In genomic region chr1:24918370-24918769, GRCh38 we compare ENCODE assay signal across 26 cellular contexts. TPM values are rescaled to one million over a fixed set of nuclear protein-coding genes. Genes with fewer than 3 reads are reported as not detected.
DNase-seq lines count a peak whose midpoint lies in the region; ATAC-seq and TF ChIP-seq lines count a peak whose summit lies in the region.
"Had no signal": no experiment of that assay in that cellular context is flagged by ENCODE, and none has a peak within 500 bp of the region (broad histone marks: within the 10 kb centered on the region; RNA-seq: fewer than 3 reads in every experiment).

No MANE protein-coding gene starts in this region.

- no peak overlapping the region for H3K27ac ChIP-seq in CD8-positive, alpha-beta memory T cell (ENCODE audit: low read depth, low read length)
- H3K27ac ChIP-seq: dorsolateral prefrontal cortex, epithelial cell of prostate, psoas muscle, suprapubic skin had no signal

- POLR2A ChIA-PET in activated CD4-positive, alpha-beta T cell treated with anti-CD3 and anti-CD28 coated beads, Interleukin-2, amount 10 ng/mL, durations not matched to agents 7 days and 5 days (lab: Charles Lee) = no interaction called here
- POLR2A ChIA-PET in CD8-positive, alpha-beta memory T cell (lab: Charles Lee) = interaction anchor here (0.7 to 10.1 kb wide), 2 partner anchors 7 to 9 kb away, joined by 3 to 282 read pairs; partner anchors contain the start of gene RUNX3

- peak overlapping the region; percentile 57 for H3K27ac Mint-ChIP-seq in activated CD4-positive, alpha-beta T cell treated with anti-CD3 and anti-CD28 coated beads, Interleukin-2, amount 10 ng/mL, durations not matched to agents 7 days and 5 days
- H3K27ac Mint-ChIP-seq in CD8-positive, alpha-beta memory T cell = peak overlapping the region; percentile 74 to 100 (median 92)
- H3K27ac Mint-ChIP-seq in activated naive CD8-positive, alpha-beta T cell treated with anti-CD3 and anti-CD28 coated beads for 36 hours = peak overlapping the region; percentile 83
- H3K27ac Mint-ChIP-seq in natural killer cell = peak overlapping the region; percentile 99
- H3K27ac Mint-ChIP-seq in endothelial cell (ENCODE audit: unreplicated experiment) = no peak overlapping the region

- no peaks in the 10 kb centered on the region for H3K27me3 ChIP-seq in CD8-positive, alpha-beta memory T cell (ENCODE audit: insufficient read depth, low read length, poor library complexity, severe bottlenecking)
- H3K27me3 ChIP-seq: dorsolateral prefrontal cortex had no signal

- H3K4me1 ChIP-seq in CD8-positive, alpha-beta memory T cell (ENCODE audit: insufficient read depth, low read length) = peaks cover 98% of the 10 kb centered on the region
- H3K4me1 ChIP-seq: psoas muscle had no signal

- DNase-seq in activated CD4-positive, alpha-beta T cell treated with anti-CD3 and anti-CD28 coated beads, Interleukin-2, amount 10 ng/mL, durations not matched to agents 7 days and 5 days = no peak
- no peak for DNase-seq in activated CD4-positive, alpha-beta T cell treated with anti-CD3 and anti-CD28 coated beads, Interleukin-2, amount 50 U/mL, for 4 hours
- no peak for DNase-seq in CD8-positive, alpha-beta memory T cell
- DNase-seq in activated naive CD8-positive, alpha-beta T cell treated with anti-CD3 and anti-CD28 coated beads for 36 hours = no peak
- DNase-seq in natural killer cell (no peak), left cardiac atrium (no peak), kidney tubule cell (ENCODE audit: low spot score) (no peak), endothelial cell (ENCODE audit: low spot score) (no peak)
- DNase-seq: activated gamma-delta T cell treated with Interleukin-2 at 50 U/mL for 16 hours; AML-193; cerebellar nuclear complex; COR-L47; DMS79; dorsolateral prefrontal cortex; H9; mammary epithelial cell; NCI-H1694 treated with DMSO at 0.1 percent for 48 hours; NCI-H2171; NCI-H510A treated with DMSO at 0.1 percent for 48 hours; PC-3; psoas muscle; stimulated activated CD8-positive, alpha-beta memory T cell treated with anti-CD3 and anti-CD28 coated beads, Interleukin-4, amount 100 ng/mL, for 48 hours had no signal

- ATAC-seq in natural killer cell (no peak), left cardiac atrium (no peak)
- ATAC-seq: activated CD4-positive, CD25-positive, alpha-beta regulatory T cell treated with anti-CD3 and anti-CD28 coated beads, Interleukin-2, amount 50 U/mL, for 24 hours; PC-3; psoas muscle had no signal

- intact Hi-C loops in natural killer cell (cut with micrococcal nuclease) = no loop called here
- intact Hi-C loops in left cardiac atrium (cut with DNase I) = no loop called here

- peaks cover 59% of the 10 kb centered on the region for H3K4me1 Mint-ChIP-seq in activated CD4-positive, alpha-beta T cell treated with anti-CD3 and anti-CD28 coated beads, Interleukin-2, amount 10 ng/mL, durations not matched to agents 7 days and 5 days
- H3K4me1 Mint-ChIP-seq in CD8-positive, alpha-beta memory T cell = peaks cover 84 to 99% (median 86%) of the 10 kb centered on the region in 3 donors
- H3K4me1 Mint-ChIP-seq in activated naive CD8-positive, alpha-beta T cell treated with anti-CD3 and anti-CD28 coated beads for 36 hours = peaks cover 73% of the 10 kb centered on the region
- H3K4me1 Mint-ChIP-seq in natural killer cell = peaks cover 95 to 98% of the 10 kb centered on the region in 2 donors
- H3K4me1 Mint-ChIP-seq in endothelial cell (ENCODE audit: unreplicated experiment) = peaks cover 16% of the 10 kb centered on the region

- no peak overlapping the region for H3K4me3 ChIP-seq in CD8-positive, alpha-beta memory T cell (ENCODE audit: low read length)
- H3K4me3 ChIP-seq: dorsolateral prefrontal cortex, psoas muscle, suprapubic skin had no signal

- H3K36me3 ChIP-seq in CD8-positive, alpha-beta memory T cell (ENCODE audit: insufficient read depth, low read length) = peaks cover 59% of the 10 kb centered on the region
- H3K36me3 ChIP-seq: suprapubic skin had no signal

- no peaks in the 10 kb centered on the region for H3K9me3 ChIP-seq in CD8-positive, alpha-beta memory T cell (ENCODE audit: low read length)
- H3K9me3 ChIP-seq: psoas muscle, suprapubic skin had no signal

- CTCF ChIA-PET in activated CD4-positive, alpha-beta T cell treated with anti-CD3 and anti-CD28 coated beads, Interleukin-2, amount 10 ng/mL, durations not matched to agents 7 days and 5 days (lab: Charles Lee) = interaction anchor here (1.3 to 1.5 kb wide), 3 partner anchors 28 to 169 kb away, joined by 3 read pairs; no protein-coding TSS in a partner anchor
- CTCF ChIA-PET in CD8-positive, alpha-beta memory T cell (lab: Charles Lee) = interaction anchor here (0.5 to 11.0 kb wide), 4 partner anchors 8 to 989 kb away, joined by 3 to 171 read pairs (median 3); partner anchors contain the start of gene RUNX3

- H3K9me3 Mint-ChIP-seq in activated CD4-positive, alpha-beta T cell treated with anti-CD3 and anti-CD28 coated beads, Interleukin-2, amount 10 ng/mL, durations not matched to agents 7 days and 5 days = no peaks in the 10 kb centered on the region
- no peaks in the 10 kb centered on the region for H3K9me3 Mint-ChIP-seq in CD8-positive, alpha-beta memory T cell
- peaks cover 1% of the 10 kb centered on the region for H3K9me3 Mint-ChIP-seq in activated naive CD8-positive, alpha-beta T cell treated with anti-CD3 and anti-CD28 coated beads for 36 hours
- no peaks in the 10 kb centered on the region for H3K9me3 Mint-ChIP-seq in natural killer cell
- H3K9me3 Mint-ChIP-seq in endothelial cell (ENCODE audit: unreplicated experiment) = no peaks in the 10 kb centered on the region
- H3K9me3 Mint-ChIP-seq: H9 had no signal

- H3K36me3 Mint-ChIP-seq in activated CD4-positive, alpha-beta T cell treated with anti-CD3 and anti-CD28 coated beads, Interleukin-2, amount 10 ng/mL, durations not matched to agents 7 days and 5 days (ENCODE audit: low read depth) = peaks cover 66% of the 10 kb centered on the region
- peaks cover 23 to 94% (median 25%) of the 10 kb centered on the region in 3 donors for H3K36me3 Mint-ChIP-seq in CD8-positive, alpha-beta memory T cell
- H3K36me3 Mint-ChIP-seq in activated naive CD8-positive, alpha-beta T cell treated with anti-CD3 and anti-CD28 coated beads for 36 hours = peaks cover 67% of the 10 kb centered on the region
- H3K36me3 Mint-ChIP-seq in natural killer cell (peaks cover 27% of the 10 kb centered on the region), endothelial cell (ENCODE audit: low read depth, unreplicated experiment) (no peaks in the 10 kb centered on the region)

- TF ChIP-seq CTCF in natural killer cell (IDR thresholded peaks at IDR 0.05) = no peak
- no peak for TF ChIP-seq CTCF in endothelial cell (IDR thresholded peaks at IDR 0.05; ENCODE audit: unreplicated experiment)

- H3K27me3 Mint-ChIP-seq in activated CD4-positive, alpha-beta T cell treated with anti-CD3 and anti-CD28 coated beads, Interleukin-2, amount 10 ng/mL, durations not matched to agents 7 days and 5 days = no peaks in the 10 kb centered on the region
- peaks cover 0 to 4% of the 10 kb centered on the region in 2 donors for H3K27me3 Mint-ChIP-seq in CD8-positive, alpha-beta memory T cell
- H3K27me3 Mint-ChIP-seq in activated naive CD8-positive, alpha-beta T cell treated with anti-CD3 and anti-CD28 coated beads for 36 hours = no peaks in the 10 kb centered on the region
- H3K27me3 Mint-ChIP-seq in natural killer cell (ENCODE audit: low read depth in 2 of 2) (no peaks in the 10 kb centered on the region), endothelial cell (ENCODE audit: unreplicated experiment) (peaks cover 2% of the 10 kb centered on the region)

- H3K4me3 Mint-ChIP-seq in activated CD4-positive, alpha-beta T cell treated with anti-CD3 and anti-CD28 coated beads, Interleukin-2, amount 10 ng/mL, durations not matched to agents 7 days and 5 days = no peak overlapping the region
- peak overlapping the region in 6 of 7 donors; percentile 25 to 76 (median 50) for H3K4me3 Mint-ChIP-seq in CD8-positive, alpha-beta memory T cell
- no peak overlapping the region for H3K4me3 Mint-ChIP-seq in activated naive CD8-positive, alpha-beta T cell treated with anti-CD3 and anti-CD28 coated beads for 36 hours
- H3K4me3 Mint-ChIP-seq in natural killer cell = peak overlapping the region; percentile 74
- H3K4me3 Mint-ChIP-seq in endothelial cell (ENCODE audit: unreplicated experiment) = no peak overlapping the region
- H3K4me3 Mint-ChIP-seq: H9 had no signal

RNA-seq across cellular contexts. Expression of gene RUNX3, which starts 11.7 kb away (rescaled TPM):
- 100 to 1,000 TPM; 108 to 125 TPM for total RNA-seq in activated CD4-positive, alpha-beta T cell treated with anti-CD3 and anti-CD28 coated beads, Interleukin-2, amount 10 ng/mL, durations not matched to agents 7 days and 5 days
- 100 to 1,000 TPM; 218 to 241 TPM for total RNA-seq in CD8-positive, alpha-beta memory T cell
- polyA plus RNA-seq in CD8-positive, alpha-beta memory T cell = 107 TPM
- 100 to 1,000 TPM; 144 TPM for total RNA-seq in activated naive CD8-positive, alpha-beta T cell treated with anti-CD3 and anti-CD28 coated beads for 36 hours
- 100 to 1,000 TPM; 537 to 630 (median 601) TPM for total RNA-seq in natural killer cell
- 1 to 10 TPM; 1.3 to 2.4 TPM for total RNA-seq in left cardiac atrium
- total RNA-seq in endothelial cell (ENCODE audit: unreplicated experiment) = 1.8 TPM
- total RNA-seq: LHCN-M2 had no signal

Comparison
In these comparisons a context has a peak if more than half of its experiments do, and no peak if none do; other contexts are left out.
1. H3K4me3 Mint-ChIP-seq: peak in CD8-positive, alpha-beta memory T cell (6 of 7) and natural killer cell (single experiment); none in activated CD4-positive, alpha-beta T cell treated with anti-CD3 and anti-CD28 coated beads, Interleukin-2, amount 10 ng/mL, durations not matched to agents 7 days and 5 days (single experiment), activated naive CD8-positive, alpha-beta T cell treated with anti-CD3 and anti-CD28 coated beads for 36 hours (single experiment) and endothelial cell (single experiment).
2. RNA of gene RUNX3, which starts 11.7 kb away (total RNA-seq): 537 to 630 TPM in natural killer cell, 218 to 241 TPM in CD8-positive, alpha-beta memory T cell, 144 TPM in activated naive CD8-positive, alpha-beta T cell treated with anti-CD3 and anti-CD28 coated beads for 36 hours and 108 to 125 TPM in activated CD4-positive, alpha-beta T cell treated with anti-CD3 and anti-CD28 coated beads, Interleukin-2, amount 10 ng/mL, durations not matched to agents 7 days and 5 days; 1.3 to 2.4 TPM in left cardiac atrium and 1.8 TPM in endothelial cell (single experiment); every median in the first group is over 10 times any median in the second.